Comparison of ENCODE assay signal across 8 cellular contexts in genomic region chr11:67287355-67288197, GRCh38. TPM values are rescaled to one million over a fixed set of nuclear protein-coding genes. Genes with fewer than 3 reads are reported as not detected.
DNase-seq lines count a peak whose midpoint lies in the region; ATAC-seq and TF ChIP-seq lines count a peak whose summit lies in the region.

No MANE protein-coding gene starts in this region.

- RAD21 ChIA-PET in HCT116 (lab: Charles Lee; ENCODE audit: low non-redundant PET in 1 of 2, low total read pairs in 2 of 2, uncharacterized antibody in 2 of 2, unreplicated experiment in 2 of 2), result no interaction called here

- H2AFZ ChIP-seq in HCT116 (ENCODE audit: low read depth, low read length, poor library complexity, severe bottlenecking), result no peak overlapping the region

- CTCF ChIA-PET in HCT116 (lab: Charles Lee), result interaction anchor here (1.3 to 1.6 kb wide), 2 partner anchors 16 to 26 kb away, joined by 5 read pairs; partner anchors contain the start of gene SSH3

- no peaks in the 10 kb centered on the region for H4K20me1 ChIP-seq in HCT116 (ENCODE audit: insufficient read depth)

- intact Hi-C loops in HCT116 (cut with micrococcal nuclease), result no loop called here

- peaks cover 13 to 29% of the 10 kb centered on the region in 2 experiments for H3K4me1 ChIP-seq in HCT116 (ENCODE audit: control insufficient read depth in 1 of 2, insufficient read depth in 2 of 2, low read length in 2 of 2)
- H3K4me1 ChIP-seq in foreskin keratinocyte, result peaks cover under 1% of the 10 kb centered on the region
- H3K4me1 ChIP-seq in skeletal muscle satellite cell (ENCODE audit: control insufficient read depth, insufficient read depth, low read length), result peaks cover 29% of the 10 kb centered on the region

- no peak for TF ChIP-seq POLR2A in HCT116 (IDR thresholded peaks at IDR 0.05; ENCODE audit: borderline replicate concordance, extremely low read depth, insufficient read depth, insufficient read length)

- H3K36me3 ChIP-seq in HCT116 (ENCODE audit: control insufficient read depth in 1 of 2, insufficient read depth in 2 of 2, low read length in 2 of 2) (peaks cover 15 to 38% of the 10 kb centered on the region in 2 experiments), WERI-Rb-1 (peaks cover 71% of the 10 kb centered on the region), skeletal muscle satellite cell (ENCODE audit: insufficient read depth, low read length) (peaks cover 61% of the 10 kb centered on the region)

- H3K4me3 ChIP-seq in HCT116 (replicated peaks in 1 of 2; ENCODE audit: low read depth in 1 of 2, low read length in 2 of 2) (peak overlapping the region; percentile 74 to 91), WERI-Rb-1 (ENCODE audit: low read depth, low read length) (peak overlapping the region; percentile 78), skeletal muscle satellite cell (ENCODE audit: low read length) (peak overlapping the region; percentile 87)

- POLR2A ChIA-PET in HCT116 (lab: Charles Lee), result interaction anchor here (2.1 kb wide), 1 partner anchor 15 kb away, joined by 11 read pairs; the partner anchor contains the start of gene SSH3

- TF ChIP-seq CTCF in HCT116 (IDR thresholded peaks at IDR 0.05 in 2 of 3, conservative IDR thresholded peaks at IDR 0.05 in 1 of 3; ENCODE audit: borderline replicate concordance in 1 of 3, insufficient read depth in 1 of 3, low read depth in 2 of 3, low read length in 2 of 3) (no peak), WERI-Rb-1 (IDR thresholded peaks at IDR 0.05; ENCODE audit: low read depth, low read length) (no peak), foreskin keratinocyte (conservative IDR thresholded peaks at IDR 0.05) (no peak)

- no peak for TF ChIP-seq RAD21 in HCT116 (IDR thresholded peaks at IDR 0.05; ENCODE audit: low read depth)

- no peak for ATAC-seq in HCT116
- no peak for ATAC-seq in foreskin keratinocyte
- no peak for ATAC-seq in HG03135 (IDR thresholded peaks at IDR 0.05; ENCODE audit: unreplicated experiment)
- ATAC-seq in GM19397 (IDR thresholded peaks at IDR 0.05; ENCODE audit: unreplicated experiment), result no peak
- ATAC-seq in HG03378 (IDR thresholded peaks at IDR 0.05; ENCODE audit: unreplicated experiment), result no peak

- H3K79me2 ChIP-seq in HCT116 (ENCODE audit: insufficient read depth, low read length), result peaks cover 20% of the 10 kb centered on the region; the same call in 1 of the 2 replicates

- peak overlapping the region; percentile 100 for H3K27ac ChIP-seq in HCT116 (ENCODE audit: low read depth, low read length)
- H3K27ac ChIP-seq in WERI-Rb-1, result peak overlapping the region; percentile 98
- H3K27ac ChIP-seq in foreskin keratinocyte, result peak overlapping the region; percentile 44

- no peaks in the 10 kb centered on the region for H3K9me3 ChIP-seq in HCT116 (ENCODE audit: control insufficient read depth in 1 of 2, insufficient read depth in 1 of 2, low read depth in 1 of 2, low read length in 2 of 2)
- no peaks in the 10 kb centered on the region for H3K9me3 ChIP-seq in WERI-Rb-1 (ENCODE audit: severe bottlenecking)
- no peaks in the 10 kb centered on the region for H3K9me3 ChIP-seq in skeletal muscle satellite cell (replicated peaks; ENCODE audit: low read length)

- no peaks in the 10 kb centered on the region for H3K9me2 ChIP-seq in HCT116 (ENCODE audit: insufficient read depth)

- H3K9ac ChIP-seq in HCT116 (ENCODE audit: low read length) (peak overlapping the region; percentile 93), skeletal muscle satellite cell (ENCODE audit: low read depth, low read length) (peak overlapping the region; percentile 76)

- BruUV-seq in HCT116 (replicated peaks; lab: Mats Ljungman, UMichigan), result TSS peak; percentile 91

- H3K27me3 ChIP-seq in HCT116 (ENCODE audit: insufficient read depth, low read length) (no peaks in the 10 kb centered on the region), WERI-Rb-1 (ENCODE audit: insufficient read depth, low read depth, severe bottlenecking) (no peaks in the 10 kb centered on the region), foreskin keratinocyte (no peaks in the 10 kb centered on the region), skeletal muscle satellite cell (ENCODE audit: control insufficient read depth, insufficient read depth, low read length) (no peaks in the 10 kb centered on the region)

- no peak for DNase-seq in HCT116 (ENCODE audit: low read depth, low spot score)
- no peak for DNase-seq in WERI-Rb-1
- DNase-seq in foreskin keratinocyte, result no peak
- DNase-seq in middle frontal gyrus (ENCODE audit: extremely low spot score, low spot score), result no peak

- peak overlapping the region; percentile 98 for H3K4me2 ChIP-seq in HCT116 (ENCODE audit: low read length)
- peak overlapping the region; percentile 99 for H3K4me2 ChIP-seq in skeletal muscle satellite cell (ENCODE audit: low read length)

TF ChIP-seq in HCT116, 20 proteins besides CTCF, POLR2A, EP300 and RAD21:
- no peak for TF ChIP-seq EZH2phosphoT487 (IDR thresholded peaks at IDR 0.05; ENCODE audit: borderline replicate concordance)
- no peak for TF ChIP-seq CBX3 (IDR thresholded peaks at IDR 0.05; ENCODE audit: low read depth)
- TF ChIP-seq TCF7L2 (IDR thresholded peaks at IDR 0.05; ENCODE audit: borderline replicate concordance, extremely low read depth, insufficient read depth, insufficient read length), result no peak
- no peak for TF ChIP-seq YY1 (IDR thresholded peaks at IDR 0.05; ENCODE audit: extremely low read depth, insufficient replicate concordance, low read depth, low read length)
- TF ChIP-seq ATF3 (IDR thresholded peaks at IDR 0.05), result no peak
- TF ChIP-seq POLR2AphosphoS5 (IDR thresholded peaks at IDR 0.05; ENCODE audit: low read depth, low read length), result no peak
- TF ChIP-seq ZBTB33 (IDR thresholded peaks at IDR 0.05; ENCODE audit: extremely low read depth, insufficient replicate concordance, low read length), result no peak
- no peak for TF ChIP-seq EZH2 (IDR thresholded peaks at IDR 0.05)

RNA-seq across cellular contexts. Expression of gene ANKRD13D, which starts 1.5 kb away (rescaled TPM):
- total RNA-seq in HCT116 (2021; ENCODE audit: unreplicated experiment) (61.1 TPM), foreskin keratinocyte (28.8 and 29.2 TPM in 2 replicates)
- 31.8 and 36.8 TPM in 2 replicates for polyA plus RNA-seq in HCT116 (2012)
- polyA plus RNA-seq in foreskin keratinocyte, result 25.3 and 26.1 TPM in 2 replicates
- 29.1 and 29.4 TPM in 2 replicates for total RNA-seq in skeletal muscle satellite cell (2012; rRNA removed)

RNA-seq across cellular contexts. Expression of gene SSH3, which starts 15.8 kb away (rescaled TPM):
- 57.8 TPM for total RNA-seq in HCT116 (2021; ENCODE audit: unreplicated experiment)
- 49.4 and 55.1 TPM in 2 replicates for polyA plus RNA-seq in HCT116 (2012)
- total RNA-seq in foreskin keratinocyte, result 27.7 and 31.0 TPM in 2 replicates
- 27.8 and 30.2 TPM in 2 replicates for polyA plus RNA-seq in foreskin keratinocyte
- total RNA-seq in skeletal muscle satellite cell (2012; rRNA removed), result 8.5 and 14.7 TPM in 2 replicates

RNA-seq across cellular contexts. Expression of gene GRK2, which starts 21.3 kb away (rescaled TPM):
- 83.0 TPM for total RNA-seq in HCT116 (2021; ENCODE audit: unreplicated experiment)
- polyA plus RNA-seq in HCT116 (2012), result 94.4 and 117 TPM in 2 replicates
- total RNA-seq in foreskin keratinocyte, result 34.3 and 36.5 TPM in 2 replicates
- 29.2 and 31.4 TPM in 2 replicates for polyA plus RNA-seq in foreskin keratinocyte
- total RNA-seq in skeletal muscle satellite cell (2012; rRNA removed), result 26.6 and 33.0 TPM in 2 replicates

Comparison
In these comparisons a context has a peak if more than half of its experiments do, and no peak if none do; other contexts are left out.
1. H3K27ac ChIP-seq: peak in every context shown above with its lines; median percentile 100 in HCT116; 98 in WERI-Rb-1; 44 in foreskin keratinocyte.